1 cellular context compared by ENCODE assay signal in the genomic region with DNA sequence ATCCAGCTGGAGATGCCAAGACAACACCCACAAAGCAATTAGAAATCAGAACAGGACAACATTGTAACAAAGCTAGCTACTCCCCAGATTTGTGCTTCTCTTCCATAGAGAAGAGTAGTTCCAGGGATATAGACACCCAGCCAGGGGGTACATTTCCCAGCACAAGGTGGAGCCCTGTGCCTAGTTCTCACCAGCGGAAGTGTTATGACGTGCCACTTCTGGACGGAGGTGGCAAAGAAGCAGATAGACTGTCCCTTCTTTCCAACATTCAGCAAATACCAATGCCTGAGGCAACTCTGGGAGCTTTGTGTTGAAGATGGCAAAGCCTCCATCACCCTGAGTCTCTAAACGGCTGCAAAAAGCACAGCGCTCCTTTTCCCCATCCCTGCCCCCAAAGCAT.
TF ChIP-seq lines count a peak whose summit lies in the region.

No MANE protein-coding gene starts in this region.

TF ChIP-seq in GM12878, 131 proteins besides CTCF, POLR2A, EP300 and RAD21 (continued from another document):
- TF ChIP-seq, protein P1, sequence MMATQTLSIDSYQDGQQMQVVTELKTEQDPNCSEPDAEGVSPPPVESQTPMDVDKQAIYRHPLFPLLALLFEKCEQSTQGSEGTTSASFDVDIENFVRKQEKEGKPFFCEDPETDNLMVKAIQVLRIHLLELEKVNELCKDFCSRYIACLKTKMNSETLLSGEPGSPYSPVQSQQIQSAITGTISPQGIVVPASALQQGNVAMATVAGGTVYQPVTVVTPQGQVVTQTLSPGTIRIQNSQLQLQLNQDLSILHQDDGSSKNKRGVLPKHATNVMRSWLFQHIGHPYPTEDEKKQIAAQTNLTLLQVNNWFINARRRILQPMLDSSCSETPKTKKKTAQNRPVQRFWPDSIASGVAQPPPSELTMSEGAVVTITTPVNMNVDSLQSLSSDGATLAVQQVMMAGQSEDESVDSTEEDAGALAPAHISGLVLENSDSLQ (IDR thresholded peaks at IDR 0.05): no peak
- no peak for TF ChIP-seq HDGF (IDR thresholded peaks at IDR 0.05)
- no peak for TF ChIP-seq FOS (IDR thresholded peaks at IDR 0.05; ENCODE audit: borderline replicate concordance, extremely low read depth, insufficient read length)
